ENCODE assay signal across 8 cellular contexts in the genomic region with DNA sequence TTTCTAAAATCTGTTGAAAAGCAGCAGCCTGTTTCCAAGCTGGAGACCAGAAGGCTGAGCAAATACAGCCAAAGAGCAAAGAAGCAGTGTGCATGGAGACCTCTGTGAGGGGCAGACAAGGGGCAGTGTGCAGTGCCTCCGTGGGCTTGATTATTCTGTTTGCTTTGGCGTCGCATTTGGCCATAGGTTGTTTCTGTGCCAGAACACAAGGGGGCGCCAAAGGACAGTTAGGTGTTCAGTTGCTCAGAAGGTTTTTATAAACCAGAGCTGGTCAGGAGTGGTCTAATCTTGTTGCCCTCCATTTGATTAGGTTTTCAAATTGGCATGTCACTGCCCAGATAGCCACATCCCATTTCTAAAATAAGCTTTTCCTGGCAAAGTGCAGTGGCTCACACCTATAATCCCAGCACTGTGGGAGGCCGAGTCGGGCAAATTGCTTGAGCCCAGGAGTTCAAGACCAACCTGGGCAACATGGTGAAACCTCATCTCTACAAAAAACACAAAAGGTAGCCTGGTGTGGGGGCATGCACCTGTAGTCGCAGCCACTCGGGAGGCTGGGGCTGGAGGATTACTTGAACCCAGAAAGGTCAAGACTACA. TPM values are rescaled to one million over a fixed set of nuclear protein-coding genes. Genes with fewer than 3 reads are reported as not detected.
DNase-seq lines count a peak whose midpoint lies in the region; ATAC-seq and TF ChIP-seq lines count a peak whose summit lies in the region.

No MANE protein-coding gene starts in this region.

- TF ChIP-seq CTCF in chondrocyte (IDR thresholded peaks at IDR 0.05), result peak; percentile 93
- peak; percentile 86 for TF ChIP-seq CTCF in liver (IDR thresholded peaks at IDR 0.05; ENCODE audit: low read depth, low read length, missing input control)

- DNase-seq in CD8-positive, alpha-beta memory T cell, result peak; percentile 50 to 74 (median 61)
- peak; percentile 78 for DNase-seq in GM23248
- DNase-seq in NCI-H2227 (lab: John Stamatoyannopoulos, UW; ENCODE audit: unreplicated experiment), result peak; percentile 64
- DNase-seq in activated CD4-positive, alpha-beta T cell treated with anti-CD3 and anti-CD28 coated beads for 4 hours, result peak; percentile 75 to 83
- DNase-seq in chondrocyte (ENCODE audit: low spot score), result no peak
- peak; percentile 53 to 65 (median 64) for DNase-seq in stimulated activated CD4-positive, alpha-beta T cell treated with anti-CD3 and anti-CD28 coated beads, TNF-alpha, amount 100 ng/mL, for 24 hours (ENCODE audit: low read depth in 3 of 3)

- no peaks in the 10 kb centered on the region for H3K9me2 ChIP-seq in GM23248 (ENCODE audit: insufficient read depth)

- no peak overlapping the region for H3K4me3 ChIP-seq in CD8-positive, alpha-beta memory T cell (ENCODE audit: low read length)
- H3K4me3 ChIP-seq in GM23248, result no peak overlapping the region
- no peak overlapping the region for H3K4me3 ChIP-seq in liver (ENCODE audit: low read depth in 1 of 3, low read length in 3 of 3)

- no peaks in the 10 kb centered on the region for H3K9me3 ChIP-seq in CD8-positive, alpha-beta memory T cell (ENCODE audit: low read length)
- no peaks in the 10 kb centered on the region for H3K9me3 ChIP-seq in GM23248 (ENCODE audit: low read depth)
- H3K9me3 ChIP-seq in liver (ENCODE audit: control insufficient read depth in 4 of 4, low read length in 3 of 4), result no peaks in the 10 kb centered on the region

- POLR2A ChIA-PET in CD8-positive, alpha-beta memory T cell (lab: Charles Lee), result no interaction called here

- H3K9ac ChIP-seq in GM23248 (no peak overlapping the region), liver (ENCODE audit: low read depth in 1 of 2, low read length in 2 of 2) (no peak overlapping the region)

- no peak overlapping the region for H3K27ac Mint-ChIP-seq in CD8-positive, alpha-beta memory T cell
- no peak overlapping the region for H3K27ac Mint-ChIP-seq in chondrocyte (ENCODE audit: unreplicated experiment)

- ATAC-seq in GM21526 (IDR thresholded peaks at IDR 0.05; ENCODE audit: low FRiP score, unreplicated experiment), result no peak

- H2AFZ ChIP-seq in GM23248, result peak overlapping the region; percentile 33; the same call in 1 of the 2 replicates

- H3K4me3 Mint-ChIP-seq in CD8-positive, alpha-beta memory T cell, result no peak overlapping the region
- H3K4me3 Mint-ChIP-seq in chondrocyte (ENCODE audit: unreplicated experiment), result no peak overlapping the region

- peaks cover 6 to 33% (median 16%) of the 10 kb centered on the region in 3 donors for H3K36me3 Mint-ChIP-seq in CD8-positive, alpha-beta memory T cell
- H3K36me3 Mint-ChIP-seq in chondrocyte (ENCODE audit: low read depth), result peaks cover 8% of the 10 kb centered on the region

- no peaks in the 10 kb centered on the region for H3K4me1 Mint-ChIP-seq in CD8-positive, alpha-beta memory T cell
- peaks cover 22% of the 10 kb centered on the region for H3K4me1 Mint-ChIP-seq in chondrocyte (ENCODE audit: low read depth)

- no peak overlapping the region for H3K4me2 ChIP-seq in GM23248 (ENCODE audit: unreplicated experiment)

- in situ Hi-C loops in GM23248 (cut with MboI), result loop anchor here (10.0 to 25.0 kb wide), 2 partner anchors 198 to 1316 kb away; no protein-coding TSS in a partner anchor

- H4K20me1 ChIP-seq in GM23248 (ENCODE audit: insufficient read depth), result no peaks in the 10 kb centered on the region

- H3F3A ChIP-seq in GM23248 (ENCODE audit: insufficient read depth), result no peaks in the 10 kb centered on the region

- no peaks in the 10 kb centered on the region for H3K4me1 ChIP-seq in CD8-positive, alpha-beta memory T cell (ENCODE audit: insufficient read depth, low read length)
- H3K4me1 ChIP-seq in GM23248 (ENCODE audit: insufficient read depth) (no peaks in the 10 kb centered on the region), liver (ENCODE audit: control insufficient read depth in 4 of 4, insufficient read depth in 4 of 4, low read length in 3 of 4) (peaks cover 0 to 4% (median 1%) of the 10 kb centered on the region in 4 donors)

- H3K36me3 ChIP-seq in CD8-positive, alpha-beta memory T cell (ENCODE audit: insufficient read depth, low read length), result no peaks in the 10 kb centered on the region
- H3K36me3 ChIP-seq in GM23248 (ENCODE audit: low read depth), result no peaks in the 10 kb centered on the region
- H3K36me3 ChIP-seq in liver (ENCODE audit: control insufficient read depth in 4 of 4, insufficient read depth in 3 of 4, low read depth in 1 of 4, low read length in 3 of 4), result peaks cover 2 to 29% (median 9%) of the 10 kb centered on the region in 4 donors

- CTCF ChIA-PET in CD8-positive, alpha-beta memory T cell (lab: Charles Lee), result interaction anchor here (0.6 to 3.8 kb wide), 23 partner anchors 10 to 229 kb away, joined by 3 to 53 read pairs (median 5); a partner anchor contains a TSS

- peak; percentile 81 to 89 for TF ChIP-seq RAD21 in liver (IDR thresholded peaks at IDR 0.05)

- no peak overlapping the region for H3K27ac ChIP-seq in CD8-positive, alpha-beta memory T cell (ENCODE audit: low read depth, low read length)
- H3K27ac ChIP-seq in GM23248, result no peak overlapping the region
- H3K27ac ChIP-seq in liver (ENCODE audit: low read depth in 1 of 2, low read length in 2 of 2), result no peak overlapping the region

- H3K27me3 Mint-ChIP-seq in CD8-positive, alpha-beta memory T cell, result no peaks in the 10 kb centered on the region
- H3K27me3 Mint-ChIP-seq in chondrocyte (ENCODE audit: low read depth), result no peaks in the 10 kb centered on the region

- H3K9me3 Mint-ChIP-seq in CD8-positive, alpha-beta memory T cell, result no peaks in the 10 kb centered on the region
- no peaks in the 10 kb centered on the region for H3K9me3 Mint-ChIP-seq in chondrocyte (ENCODE audit: low read depth)

- no peaks in the 10 kb centered on the region for H3K79me2 ChIP-seq in GM23248 (ENCODE audit: insufficient read depth)

- no peaks in the 10 kb centered on the region for H3K27me3 ChIP-seq in CD8-positive, alpha-beta memory T cell (ENCODE audit: insufficient read depth, low read length, poor library complexity, severe bottlenecking)
- H3K27me3 ChIP-seq in GM23248 (replicated peaks; ENCODE audit: insufficient read depth), result no peaks in the 10 kb centered on the region
- H3K27me3 ChIP-seq in liver (ENCODE audit: control insufficient read depth in 4 of 4, insufficient read depth in 4 of 4, low read length in 3 of 4), result no peaks in the 10 kb centered on the region

- 48 to 51% methylated on average over 8 of the region's 8 CpGs for WGBS in GM23248 (ENCODE audit: low coverage in 1 of 2, low lambda C conversion rate in 2 of 2, missing lambda C conversion rate in 2 of 2), 2 experiments
- 45% methylated on average over 8 of the region's 8 CpGs for WGBS in liver

TF ChIP-seq in liver, 16 proteins besides CTCF, POLR2A, EP300 and RAD21 (continues in another document):
- no peak for TF ChIP-seq JUND (IDR thresholded peaks at IDR 0.05)
- no peak for TF ChIP-seq YY1 (IDR thresholded peaks at IDR 0.05)
- TF ChIP-seq SP1 (IDR thresholded peaks at IDR 0.05), result no peak
- TF ChIP-seq TAF1 (conservative IDR thresholded peaks at IDR 0.05), result no peak
- no peak for TF ChIP-seq FOXA1 (IDR thresholded peaks at IDR 0.05)
- TF ChIP-seq FOXA2 (IDR thresholded peaks at IDR 0.05), result no peak
- TF ChIP-seq, protein P1, sequence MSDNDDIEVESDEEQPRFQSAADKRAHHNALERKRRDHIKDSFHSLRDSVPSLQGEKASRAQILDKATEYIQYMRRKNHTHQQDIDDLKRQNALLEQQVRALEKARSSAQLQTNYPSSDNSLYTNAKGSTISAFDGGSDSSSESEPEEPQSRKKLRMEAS (IDR thresholded peaks at IDR 0.05), result no peak
- TF ChIP-seq HNF4A (conservative IDR thresholded peaks at IDR 0.05), result no peak
- no peak for TF ChIP-seq EGR1 (IDR thresholded peaks at IDR 0.05; ENCODE audit: low read depth in 2 of 2)

RNA-seq across cellular contexts. Expression of a gene that starts 10.6 kb away (rescaled TPM):
- 1 to 10 TPM; 2.6 to 3.5 TPM for total RNA-seq in CD8-positive, alpha-beta memory T cell
- polyA plus RNA-seq in CD8-positive, alpha-beta memory T cell, result not detected
- 1.1 and 3.1 TPM in 2 replicates for total RNA-seq in GM23248 (2014; rRNA removed; shearing (Covaris generic))
- polyA plus RNA-seq in GM23248 (2016; fragmentation: Nextera tagmentation; extraction: Ambion mirVana), result 0.26 TPM in 1 of 2 replicates, not detected in the other
- 3.0 to 3.5 TPM (median 3.2 TPM) in 3 replicates for total RNA-seq in chondrocyte
- total RNA-seq in liver, result 1 to 10 TPM in 1 of 2 donors, under 1 TPM in 1; 0.65 to 2.0 TPM
- polyA plus RNA-seq in liver, result 1 to 10 TPM in 1 of 2 donors, under 1 TPM in 1; 0.43 to 1.3 TPM

RNA-seq across cellular contexts. Expression of a gene that starts 50.8 kb away (rescaled TPM):
- total RNA-seq in CD8-positive, alpha-beta memory T cell, result 10 to 100 TPM; 45.5 to 46.9 TPM
- 15.9 TPM for polyA plus RNA-seq in CD8-positive, alpha-beta memory T cell
- total RNA-seq in GM23248 (2014; rRNA removed; shearing (Covaris generic)), result 25.6 and 51.1 TPM in 2 replicates
- polyA plus RNA-seq in GM23248 (2016; fragmentation: Nextera tagmentation; extraction: Ambion mirVana), result 40.4 and 40.5 TPM in 2 replicates
- total RNA-seq in chondrocyte, result 29.2 to 31.2 TPM (median 30.2 TPM) in 3 replicates
- 10 to 100 TPM; 19.7 to 26.0 TPM for total RNA-seq in liver
- polyA plus RNA-seq in liver, result 10 to 100 TPM; 18.0 to 33.2 TPM

RNA-seq across cellular contexts. Expression of a gene that starts 50.9 kb away (rescaled TPM):
- total RNA-seq in CD8-positive, alpha-beta memory T cell, result 1 to 10 TPM; 9.8 to 10.0 TPM
- polyA plus RNA-seq in CD8-positive, alpha-beta memory T cell, result 27.3 TPM
- total RNA-seq in GM23248 (2014; rRNA removed; shearing (Covaris generic)), result 8.6 and 16.1 TPM in 2 replicates
- 14.3 and 15.4 TPM in 2 replicates for polyA plus RNA-seq in GM23248 (2016; fragmentation: Nextera tagmentation; extraction: Ambion mirVana)
- total RNA-seq in chondrocyte, result 8.2 to 14.5 TPM (median 13.4 TPM) in 3 replicates
- 1 to 10 TPM; 5.5 to 7.9 TPM for total RNA-seq in liver
- polyA plus RNA-seq in liver, result 10 to 100 TPM in 1 of 2 donors, 1 to 10 TPM in 1; 3.7 to 10.8 TPM
